In genomic region chr2:144705328-144706245, GRCh38 we compare ENCODE assay signal across 1 cellular context.
TF ChIP-seq lines count a peak whose summit lies in the region.

No MANE protein-coding gene starts in this region.

TF ChIP-seq in K562, 482 proteins besides CTCF, POLR2A, EP300 and RAD21 (continued from another document and continues in another):
- TF ChIP-seq, protein P1, sequence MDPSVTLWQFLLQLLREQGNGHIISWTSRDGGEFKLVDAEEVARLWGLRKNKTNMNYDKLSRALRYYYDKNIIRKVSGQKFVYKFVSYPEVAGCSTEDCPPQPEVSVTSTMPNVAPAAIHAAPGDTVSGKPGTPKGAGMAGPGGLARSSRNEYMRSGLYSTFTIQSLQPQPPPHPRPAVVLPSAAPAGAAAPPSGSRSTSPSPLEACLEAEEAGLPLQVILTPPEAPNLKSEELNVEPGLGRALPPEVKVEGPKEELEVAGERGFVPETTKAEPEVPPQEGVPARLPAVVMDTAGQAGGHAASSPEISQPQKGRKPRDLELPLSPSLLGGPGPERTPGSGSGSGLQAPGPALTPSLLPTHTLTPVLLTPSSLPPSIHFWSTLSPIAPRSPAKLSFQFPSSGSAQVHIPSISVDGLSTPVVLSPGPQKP (CRISPR knock-in tag; IDR thresholded peaks at IDR 0.05): no peak
- TF ChIP-seq HMGN3 (IDR thresholded peaks at IDR 0.05; ENCODE audit: borderline replicate concordance, extremely low read depth, insufficient read length, low read depth, low read length) (no peak), LEF1 (IDR thresholded peaks at IDR 0.05) (no peak), ZBTB26 (CRISPR knock-in tag; IDR thresholded peaks at IDR 0.05) (no peak), NFE2L1 (tag; IDR thresholded peaks at IDR 0.05; ENCODE audit: borderline replicate concordance, low read depth) (no peak), SOX6 (IDR thresholded peaks at IDR 0.05) (no peak), HMGXB4 (CRISPR knock-in tag; IDR thresholded peaks at IDR 0.05) (no peak), SUPT5H (IDR thresholded peaks at IDR 0.05) (no peak), PHF8 (IDR thresholded peaks at IDR 0.05; ENCODE audit: borderline replicate concordance, low read length) (no peak), HLTF (IDR thresholded peaks at IDR 0.05) (no peak), ZNF395 (CRISPR knock-in tag; IDR thresholded peaks at IDR 0.05) (peak; percentile 52; the same call in 1 of the 2 replicates), ZNF77 (CRISPR knock-in tag; IDR thresholded peaks at IDR 0.05) (no peak), ZNF589 (CRISPR knock-in tag; IDR thresholded peaks at IDR 0.05; ENCODE audit: low read depth) (peak; percentile 84; the same call in 1 of the 2 replicates), ZNF57 (CRISPR knock-in tag; IDR thresholded peaks at IDR 0.05) (no peak), E4F1 (CRISPR knock-in tag; IDR thresholded peaks at IDR 0.05; ENCODE audit: borderline replicate concordance) (no peak), CTCFL (IDR thresholded peaks at IDR 0.05; ENCODE audit: borderline replicate concordance, insufficient read depth, low read depth, low read length, poor library complexity, severe bottlenecking) (no peak), NKRF (IDR thresholded peaks at IDR 0.05; ENCODE audit: borderline replicate concordance) (no peak), POLR2AphosphoS5 (IDR thresholded peaks at IDR 0.05; ENCODE audit: control insufficient read depth, insufficient read depth, low read depth, low read length) (no peak), SMC3 (conservative IDR thresholded peaks at IDR 0.05; ENCODE audit: insufficient read depth, low read depth, low read length) (no peak), HDAC1 (IDR thresholded peaks at IDR 0.05) (no peak), MYC (IDR thresholded peaks at IDR 0.05; ENCODE audit: low read depth, low read length) (0 out of 2 replicates have a peak, but pooled peaks have one; percentile 18), MYC (CRISPR knock-in tag; IDR thresholded peaks at IDR 0.05; ENCODE audit: borderline replicate concordance, low read depth) (no peak), ZKSCAN1 (IDR thresholded peaks at IDR 0.05; ENCODE audit: low read depth, low read length) (no peak), ZFP1 (CRISPR knock-in tag; IDR thresholded peaks at IDR 0.05) (no peak), CREB3L1 (IDR thresholded peaks at IDR 0.05; ENCODE audit: borderline replicate concordance, low read depth) (no peak), ZSCAN29 (IDR thresholded peaks at IDR 0.05) (no peak), ZNF431 (CRISPR knock-in tag; IDR thresholded peaks at IDR 0.05) (no peak), NBN (IDR thresholded peaks at IDR 0.05; ENCODE audit: low read depth) (no peak), ZNF717 (CRISPR knock-in tag; IDR thresholded peaks at IDR 0.05) (no peak), ZNF76 (CRISPR knock-in tag; IDR thresholded peaks at IDR 0.05; ENCODE audit: borderline replicate concordance) (no peak), TBL1XR1 (IDR thresholded peaks at IDR 0.05; ENCODE audit: low read length in 2 of 2) (no peak)
- TF ChIP-seq, protein P2, sequence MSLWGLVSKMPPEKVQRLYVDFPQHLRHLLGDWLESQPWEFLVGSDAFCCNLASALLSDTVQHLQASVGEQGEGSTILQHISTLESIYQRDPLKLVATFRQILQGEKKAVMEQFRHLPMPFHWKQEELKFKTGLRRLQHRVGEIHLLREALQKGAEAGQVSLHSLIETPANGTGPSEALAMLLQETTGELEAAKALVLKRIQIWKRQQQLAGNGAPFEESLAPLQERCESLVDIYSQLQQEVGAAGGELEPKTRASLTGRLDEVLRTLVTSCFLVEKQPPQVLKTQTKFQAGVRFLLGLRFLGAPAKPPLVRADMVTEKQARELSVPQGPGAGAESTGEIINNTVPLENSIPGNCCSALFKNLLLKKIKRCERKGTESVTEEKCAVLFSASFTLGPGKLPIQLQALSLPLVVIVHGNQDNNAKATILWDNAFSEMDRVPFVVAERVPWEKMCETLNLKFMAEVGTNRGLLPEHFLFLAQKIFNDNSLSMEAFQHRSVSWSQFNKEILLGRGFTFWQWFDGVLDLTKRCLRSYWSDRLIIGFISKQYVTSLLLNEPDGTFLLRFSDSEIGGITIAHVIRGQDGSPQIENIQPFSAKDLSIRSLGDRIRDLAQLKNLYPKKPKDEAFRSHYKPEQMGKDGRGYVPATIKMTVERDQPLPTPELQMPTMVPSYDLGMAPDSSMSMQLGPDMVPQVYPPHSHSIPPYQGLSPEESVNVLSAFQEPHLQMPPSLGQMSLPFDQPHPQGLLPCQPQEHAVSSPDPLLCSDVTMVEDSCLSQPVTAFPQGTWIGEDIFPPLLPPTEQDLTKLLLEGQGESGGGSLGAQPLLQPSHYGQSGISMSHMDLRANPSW (CRISPR knock-in tag; IDR thresholded peaks at IDR 0.05): no peak
- TF ChIP-seq, protein P3, sequence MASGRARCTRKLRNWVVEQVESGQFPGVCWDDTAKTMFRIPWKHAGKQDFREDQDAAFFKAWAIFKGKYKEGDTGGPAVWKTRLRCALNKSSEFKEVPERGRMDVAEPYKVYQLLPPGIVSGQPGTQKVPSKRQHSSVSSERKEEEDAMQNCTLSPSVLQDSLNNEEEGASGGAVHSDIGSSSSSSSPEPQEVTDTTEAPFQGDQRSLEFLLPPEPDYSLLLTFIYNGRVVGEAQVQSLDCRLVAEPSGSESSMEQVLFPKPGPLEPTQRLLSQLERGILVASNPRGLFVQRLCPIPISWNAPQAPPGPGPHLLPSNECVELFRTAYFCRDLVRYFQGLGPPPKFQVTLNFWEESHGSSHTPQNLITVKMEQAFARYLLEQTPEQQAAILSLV (tag; IDR thresholded peaks at IDR 0.05): peak; percentile 80; the same call in 1 of the 2 replicates
